Comparison of ENCODE assay signal across 8 cellular contexts in the genomic region with DNA sequence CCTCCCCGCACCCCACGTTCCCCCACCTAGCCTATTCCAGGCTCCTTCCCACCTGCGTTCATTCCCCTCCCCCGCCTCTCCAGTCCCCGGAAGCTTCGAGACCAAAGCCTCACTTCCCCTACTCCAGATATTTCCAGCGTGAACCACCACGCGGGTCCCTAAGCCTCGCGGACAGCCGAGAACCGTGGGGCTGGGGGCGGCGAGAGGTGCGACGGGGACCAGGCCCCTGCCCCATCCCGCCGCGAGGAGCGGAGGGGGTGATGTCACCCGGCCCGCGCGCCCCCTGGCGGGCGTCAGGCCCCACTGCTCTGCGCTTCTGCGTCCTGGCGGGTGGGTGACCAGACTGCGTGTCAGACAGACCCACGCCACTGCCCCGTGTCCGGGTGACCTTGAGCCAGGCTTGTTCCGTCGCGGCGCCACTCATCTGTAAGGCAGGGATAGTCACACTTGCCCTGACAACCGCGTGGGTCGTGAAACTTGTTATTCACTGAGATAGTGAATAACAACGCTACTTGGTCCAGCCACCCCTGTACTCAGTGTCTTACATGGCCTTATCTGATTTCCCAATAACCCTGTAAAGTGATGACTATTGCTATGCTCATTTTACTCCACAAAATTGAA. TPM values are rescaled to one million over a fixed set of nuclear protein-coding genes. Genes with fewer than 3 reads are reported as not detected.
A peak's percentile ranks its signal among the peaks of the same experiment; 100 is the strongest.
DNase-seq lines count a peak whose midpoint lies in the region; ATAC-seq and TF ChIP-seq lines count a peak whose summit lies in the region.

No MANE protein-coding gene starts in this region.

- peak overlapping the region; percentile 87 to 95 (median 90) for H3K4me3 Mint-ChIP-seq in CD4-positive, CD25-positive, alpha-beta regulatory T cell
- H3K4me3 Mint-ChIP-seq in activated T-helper 17 cell treated with anti-CD3 and anti-CD28 coated beads, Interleukin-2, amount 50 U/mL, for 72 hours: peak overlapping the region; percentile 67
- peak overlapping the region; percentile 87 for H3K4me3 Mint-ChIP-seq in natural killer cell
- H3K4me3 Mint-ChIP-seq in stimulated activated naive CD8-positive, alpha-beta T cell treated with anti-CD3 and anti-CD28 coated beads, Interleukin-15, Interleukin-2, amounts not matched to agents 100 ng/mL and 50 ng/mL, for 24 hours: peak overlapping the region; percentile 82

- H3K27ac ChIP-seq in CD4-positive, CD25-positive, alpha-beta regulatory T cell (ENCODE audit: insufficient read depth, low read length, poor library complexity, severe bottlenecking): peak overlapping the region; percentile 87

- H3K36me3 ChIP-seq in CD4-positive, CD25-positive, alpha-beta regulatory T cell (ENCODE audit: control insufficient read depth, insufficient read depth, low read length): no peaks in the 10 kb centered on the region

- peaks cover 14% of the 10 kb centered on the region for H3K4me1 ChIP-seq in CD4-positive, CD25-positive, alpha-beta regulatory T cell (ENCODE audit: control insufficient read depth, insufficient read depth, low read length, poor library complexity, severe bottlenecking)

- H3K9me3 ChIP-seq in CD4-positive, CD25-positive, alpha-beta regulatory T cell (ENCODE audit: control insufficient read depth in 2 of 2, low read length in 2 of 2): no peaks in the 10 kb centered on the region

- peak; percentile 98 for TF ChIP-seq CTCF in natural killer cell (IDR thresholded peaks at IDR 0.05)

- no peaks in the 10 kb centered on the region for H3K36me3 Mint-ChIP-seq in CD4-positive, CD25-positive, alpha-beta regulatory T cell
- H3K36me3 Mint-ChIP-seq in activated T-helper 17 cell treated with anti-CD3 and anti-CD28 coated beads, Interleukin-2, amount 50 U/mL, for 72 hours (ENCODE audit: low read depth): peaks cover 14% of the 10 kb centered on the region
- H3K36me3 Mint-ChIP-seq in natural killer cell: no peaks in the 10 kb centered on the region
- H3K36me3 Mint-ChIP-seq in stimulated activated naive CD8-positive, alpha-beta T cell treated with anti-CD3 and anti-CD28 coated beads, Interleukin-15, Interleukin-2, amounts not matched to agents 100 ng/mL and 50 ng/mL, for 24 hours (ENCODE audit: low read depth): peaks cover 17% of the 10 kb centered on the region

- H3K27me3 Mint-ChIP-seq in CD4-positive, CD25-positive, alpha-beta regulatory T cell: no peaks in the 10 kb centered on the region
- no peaks in the 10 kb centered on the region for H3K27me3 Mint-ChIP-seq in activated T-helper 17 cell treated with anti-CD3 and anti-CD28 coated beads, Interleukin-2, amount 50 U/mL, for 72 hours
- H3K27me3 Mint-ChIP-seq in natural killer cell (ENCODE audit: low read depth in 2 of 2): no peaks in the 10 kb centered on the region
- no peaks in the 10 kb centered on the region for H3K27me3 Mint-ChIP-seq in stimulated activated naive CD8-positive, alpha-beta T cell treated with anti-CD3 and anti-CD28 coated beads, Interleukin-15, Interleukin-2, amounts not matched to agents 100 ng/mL and 50 ng/mL, for 24 hours

- no peaks in the 10 kb centered on the region for H3K27me3 ChIP-seq in CD4-positive, CD25-positive, alpha-beta regulatory T cell (ENCODE audit: control insufficient read depth, insufficient read depth, low read length)

- peak overlapping the region; percentile 91 to 95 (median 95) for H3K27ac Mint-ChIP-seq in CD4-positive, CD25-positive, alpha-beta regulatory T cell
- H3K27ac Mint-ChIP-seq in activated T-helper 17 cell treated with anti-CD3 and anti-CD28 coated beads, Interleukin-2, amount 50 U/mL, for 72 hours: peak overlapping the region; percentile 92
- peak overlapping the region; percentile 88 to 98 for H3K27ac Mint-ChIP-seq in natural killer cell
- peak overlapping the region; percentile 72 for H3K27ac Mint-ChIP-seq in stimulated activated naive CD8-positive, alpha-beta T cell treated with anti-CD3 and anti-CD28 coated beads, Interleukin-15, Interleukin-2, amounts not matched to agents 100 ng/mL and 50 ng/mL, for 24 hours

- ATAC-seq in CD4-positive, CD25-positive, alpha-beta regulatory T cell (ENCODE audit: low read depth in 2 of 2): peak; percentile 91 to 92
- ATAC-seq in GM19372 (IDR thresholded peaks at IDR 0.05; ENCODE audit: low read depth, unreplicated experiment): peak; percentile 91
- peak; percentile 87 for ATAC-seq in HG03521 (IDR thresholded peaks at IDR 0.05; ENCODE audit: unreplicated experiment)
- peak; percentile 74 for ATAC-seq in activated T-helper 17 cell treated with anti-CD3 and anti-CD28 coated beads, Interleukin-2, amount 50 U/mL, for 72 hours (replicated peaks)
- peak; percentile 79 to 95 (median 90) for ATAC-seq in natural killer cell

- DNase-seq in CD4-positive, CD25-positive, alpha-beta regulatory T cell: peak; percentile 70 to 82 (median 82)
- DNase-seq in fibroblast of peridontal ligament (ENCODE audit: extremely low read depth) (peak; percentile 56), natural killer cell (peak; percentile 84)

- no peaks in the 10 kb centered on the region for H3K9me3 Mint-ChIP-seq in CD4-positive, CD25-positive, alpha-beta regulatory T cell
- H3K9me3 Mint-ChIP-seq in activated T-helper 17 cell treated with anti-CD3 and anti-CD28 coated beads, Interleukin-2, amount 50 U/mL, for 72 hours: no peaks in the 10 kb centered on the region
- H3K9me3 Mint-ChIP-seq in natural killer cell: no peaks in the 10 kb centered on the region
- H3K9me3 Mint-ChIP-seq in stimulated activated naive CD8-positive, alpha-beta T cell treated with anti-CD3 and anti-CD28 coated beads, Interleukin-15, Interleukin-2, amounts not matched to agents 100 ng/mL and 50 ng/mL, for 24 hours: no peaks in the 10 kb centered on the region

- peaks cover 0 to 10% (median 7%) of the 10 kb centered on the region in 4 donors for H3K4me1 Mint-ChIP-seq in CD4-positive, CD25-positive, alpha-beta regulatory T cell
- H3K4me1 Mint-ChIP-seq in activated T-helper 17 cell treated with anti-CD3 and anti-CD28 coated beads, Interleukin-2, amount 50 U/mL, for 72 hours: peaks cover 6% of the 10 kb centered on the region
- H3K4me1 Mint-ChIP-seq in natural killer cell: peaks cover 8 to 16% of the 10 kb centered on the region in 2 donors
- peaks cover 32% of the 10 kb centered on the region for H3K4me1 Mint-ChIP-seq in stimulated activated naive CD8-positive, alpha-beta T cell treated with anti-CD3 and anti-CD28 coated beads, Interleukin-15, Interleukin-2, amounts not matched to agents 100 ng/mL and 50 ng/mL, for 24 hours (ENCODE audit: low read depth)

- intact Hi-C loops in natural killer cell (cut with micrococcal nuclease): loop anchor here (1.0 kb wide), 4 partner anchors 9 to 142 kb away; a partner anchor contains a TSS

- H3K4me3 ChIP-seq in CD4-positive, CD25-positive, alpha-beta regulatory T cell (ENCODE audit: low read depth, low read length): peak overlapping the region; percentile 74

TF ChIP-seq in PFSK-1, 5 proteins besides CTCF, POLR2A, EP300 and RAD21 (continues in another document):
- peak; percentile 80 for TF ChIP-seq POLR2AphosphoS5 (IDR thresholded peaks at IDR 0.05; ENCODE audit: low read depth, low read length)

RNA-seq across cellular contexts. Expression of a gene that starts 9.0 kb away (rescaled TPM):
- 399 TPM for total RNA-seq in CD4-positive, CD25-positive, alpha-beta regulatory T cell
- polyA plus RNA-seq in CD4-positive, CD25-positive, alpha-beta regulatory T cell: 100 to 1,000 TPM; 264 to 426 (median 333) TPM
- 773 TPM for polyA plus RNA-seq in PFSK-1 (2012; ENCODE audit: insufficient read length, low read depth)
- total RNA-seq in activated T-helper 17 cell treated with anti-CD3 and anti-CD28 coated beads, Interleukin-2, amount 50 U/mL, for 72 hours: 1,000 to 10,000 TPM; 1,019 to 1,822 TPM
- total RNA-seq in natural killer cell: 100 to 1,000 TPM; 256 to 372 (median 308) TPM

RNA-seq across cellular contexts. Expression of a gene that starts 14.5 kb away (rescaled TPM):
- 2.6 TPM for total RNA-seq in CD4-positive, CD25-positive, alpha-beta regulatory T cell
- 1 to 10 TPM; 3.3 to 6.1 (median 3.9) TPM for polyA plus RNA-seq in CD4-positive, CD25-positive, alpha-beta regulatory T cell
- polyA plus RNA-seq in PFSK-1 (2012; ENCODE audit: insufficient read length, low read depth): 88.8 TPM
- total RNA-seq in activated T-helper 17 cell treated with anti-CD3 and anti-CD28 coated beads, Interleukin-2, amount 50 U/mL, for 72 hours: 10 to 100 TPM; 40.8 to 80.8 TPM
- 1 to 10 TPM; 2.2 to 5.5 (median 5.2) TPM for total RNA-seq in natural killer cell

RNA-seq across cellular contexts. Expression of a gene that starts 19.4 kb away (rescaled TPM):
- total RNA-seq in CD4-positive, CD25-positive, alpha-beta regulatory T cell: 14.8 TPM
- 10 to 100 TPM; 33.0 to 42.4 (median 36.8) TPM for polyA plus RNA-seq in CD4-positive, CD25-positive, alpha-beta regulatory T cell
- 59.6 TPM for polyA plus RNA-seq in PFSK-1 (2012; ENCODE audit: insufficient read length, low read depth)
- 10 to 100 TPM; 16.5 to 22.3 TPM for total RNA-seq in activated T-helper 17 cell treated with anti-CD3 and anti-CD28 coated beads, Interleukin-2, amount 50 U/mL, for 72 hours
- 10 to 100 TPM; 20.9 to 27.7 (median 26.8) TPM for total RNA-seq in natural killer cell

RNA-seq across cellular contexts. Expression of a gene that starts 21.2 kb away (rescaled TPM):
- total RNA-seq in CD4-positive, CD25-positive, alpha-beta regulatory T cell: not detected
- not detected for polyA plus RNA-seq in CD4-positive, CD25-positive, alpha-beta regulatory T cell
- not detected for polyA plus RNA-seq in PFSK-1 (2012; ENCODE audit: insufficient read length, low read depth)
- total RNA-seq in activated T-helper 17 cell treated with anti-CD3 and anti-CD28 coated beads, Interleukin-2, amount 50 U/mL, for 72 hours: not detected
- total RNA-seq in natural killer cell: not detected

RNA-seq across cellular contexts. Expression of a gene that starts 27.4 kb away (rescaled TPM):
- total RNA-seq in CD4-positive, CD25-positive, alpha-beta regulatory T cell: 53.8 TPM
- polyA plus RNA-seq in CD4-positive, CD25-positive, alpha-beta regulatory T cell: 1 to 10 TPM; 3.6 to 7.0 (median 6.1) TPM
- 35.7 TPM for polyA plus RNA-seq in PFSK-1 (2012; ENCODE audit: insufficient read length, low read depth)
- 10 to 100 TPM; 20.5 to 26.9 TPM for total RNA-seq in activated T-helper 17 cell treated with anti-CD3 and anti-CD28 coated beads, Interleukin-2, amount 50 U/mL, for 72 hours
- total RNA-seq in natural killer cell: 10 to 100 TPM; 44.9 to 61.5 (median 56.4) TPM

Comparison
In these comparisons a context has a peak if more than half of its experiments do, and no peak if none do; other contexts are left out.
1. Peak in every context shown above with its lines: DNase-seq, ATAC-seq, H3K4me3 ChIP-seq and H3K27ac ChIP-seq.
2. RNA of a gene that starts 14.5 kb away (total RNA-seq): 40.8 to 80.8 TPM in activated T-helper 17 cell treated with anti-CD3 and anti-CD28 coated beads, Interleukin-2, amount 50 U/mL, for 72 hours; 2.2 to 5.5 TPM in natural killer cell and 2.6 TPM in CD4-positive, CD25-positive, alpha-beta regulatory T cell (single experiment); every median in the first group is over 4 times any median in the second.